ENCODE assay signal across 1 cellular context in genomic region chr13:30308548-30308947, GRCh38.
TF ChIP-seq lines count a peak whose summit lies in the region.

No MANE protein-coding gene starts in this region.

TF ChIP-seq in K562, 482 proteins besides CTCF, POLR2A, EP300 and RAD21 (continued from another document and continues in another):
- no peak for TF ChIP-seq ZBTB12 (CRISPR knock-in tag; IDR thresholded peaks at IDR 0.05)
- no peak for TF ChIP-seq HINFP (tag; conservative IDR thresholded peaks at IDR 0.05; ENCODE audit: low read depth)
- 0 out of 2 replicates have a peak, but pooled peaks have one; percentile 17 for TF ChIP-seq NBN (IDR thresholded peaks at IDR 0.05; ENCODE audit: low read depth)
- TF ChIP-seq NR2C2 (CRISPR knock-in tag; IDR thresholded peaks at IDR 0.05): no peak
- TF ChIP-seq NR2C2 (tag; IDR thresholded peaks at IDR 0.05): no peak
- TF ChIP-seq CTBP1 (IDR thresholded peaks at IDR 0.05; ENCODE audit: borderline replicate concordance): no peak
- TF ChIP-seq MEIS2 (IDR thresholded peaks at IDR 0.05; ENCODE audit: partially characterized antibody): peak; percentile 15
- TF ChIP-seq EP400 (IDR thresholded peaks at IDR 0.05): peak; percentile 43
- no peak for TF ChIP-seq ZNF644 (tag; IDR thresholded peaks at IDR 0.05; ENCODE audit: low read depth)
- peak; percentile 97 for TF ChIP-seq NFE2 (IDR thresholded peaks at IDR 0.05; ENCODE audit: low read depth)
- no peak for TF ChIP-seq MTF1 (CRISPR knock-in tag; IDR thresholded peaks at IDR 0.05; ENCODE audit: borderline replicate concordance)
- no peak; the same call in 1 of the 2 replicates for TF ChIP-seq ZNF239 (CRISPR knock-in tag; IDR thresholded peaks at IDR 0.05)
- TF ChIP-seq ETV1 (tag; conservative IDR thresholded peaks at IDR 0.05; ENCODE audit: low read depth): no peak
- peak in 1 of 2 experiments; percentile 43; a peak in 1 of 4 replicates for TF ChIP-seq MLLT1 (IDR thresholded peaks at IDR 0.05)
- no peak for TF ChIP-seq POLR2G (IDR thresholded peaks at IDR 0.05; ENCODE audit: low read depth, low read length)
- TF ChIP-seq ATF3 (IDR thresholded peaks at IDR 0.05): peak; percentile 46
- no peak for TF ChIP-seq ATF3 (CRISPR knock-in tag; conservative IDR thresholded peaks at IDR 0.05)
- TF ChIP-seq U2AF1 (optimal IDR thresholded peaks at IDR 0.05; ENCODE audit: low read depth, low read length): no peak
- TF ChIP-seq PRDM10 (IDR thresholded peaks at IDR 0.05; ENCODE audit: partially characterized antibody): peak; percentile 41
- TF ChIP-seq MCM5 (IDR thresholded peaks at IDR 0.05; ENCODE audit: low read depth): no peak
- TF ChIP-seq MAFK (IDR thresholded peaks at IDR 0.05; ENCODE audit: low read length): peak; percentile 95
- no peak for TF ChIP-seq FOXP1 (CRISPR knock-in tag; IDR thresholded peaks at IDR 0.05)
- TF ChIP-seq ZNF398 (CRISPR knock-in tag; IDR thresholded peaks at IDR 0.05): no peak
- no peak for TF ChIP-seq ZNF121 (CRISPR knock-in tag; conservative IDR thresholded peaks at IDR 0.05)
- TF ChIP-seq DIDO1 (tag; IDR thresholded peaks at IDR 0.05; ENCODE audit: low read depth): no peak
- 0 out of 2 replicates have a peak, but pooled peaks have one; percentile 17 for TF ChIP-seq PKNOX1 (IDR thresholded peaks at IDR 0.05)
- TF ChIP-seq HNRNPLL (IDR thresholded peaks at IDR 0.05; ENCODE audit: low read depth, low read length, poor library complexity, severe bottlenecking): no peak
- TF ChIP-seq E2F3 (CRISPR knock-in tag; IDR thresholded peaks at IDR 0.05): no peak
- no peak for TF ChIP-seq ZNF165 (CRISPR knock-in tag; IDR thresholded peaks at IDR 0.05; ENCODE audit: borderline replicate concordance)
- TF ChIP-seq RBM17 (IDR thresholded peaks at IDR 0.05; ENCODE audit: borderline replicate concordance, low read depth, low read length): no peak
- no peak for TF ChIP-seq USF2 (CRISPR knock-in tag; IDR thresholded peaks at IDR 0.05)
- no peak for TF ChIP-seq ZNF224 (CRISPR knock-in tag; IDR thresholded peaks at IDR 0.05)
- TF ChIP-seq BMI1 (IDR thresholded peaks at IDR 0.05; ENCODE audit: low read length): no peak
- no peak for TF ChIP-seq MIER1 (IDR thresholded peaks at IDR 0.05; ENCODE audit: low read depth)
- TF ChIP-seq RBM22 (IDR thresholded peaks at IDR 0.05; ENCODE audit: low read depth, low read length, poor library complexity, severe bottlenecking): no peak
- TF ChIP-seq ZNF740 (CRISPR knock-in tag; IDR thresholded peaks at IDR 0.05): no peak
- no peak for TF ChIP-seq ZNF740 (tag; IDR thresholded peaks at IDR 0.05)
- TF ChIP-seq TCF15 (CRISPR knock-in tag; IDR thresholded peaks at IDR 0.05): no peak
- no peak for TF ChIP-seq COPS2 (conservative IDR thresholded peaks at IDR 0.05)
- TF ChIP-seq CREB5 (CRISPR knock-in tag; IDR thresholded peaks at IDR 0.05): no peak
- TF ChIP-seq ZBED1 (IDR thresholded peaks at IDR 0.05): no peak
- no peak for TF ChIP-seq KHSRP (IDR thresholded peaks at IDR 0.05)
- no peak for TF ChIP-seq GTF2A2 (tag; IDR thresholded peaks at IDR 0.05)
- TF ChIP-seq SNAPC5 (CRISPR knock-in tag; IDR thresholded peaks at IDR 0.05): no peak
- no peak for TF ChIP-seq ZNF282 (CRISPR knock-in tag; IDR thresholded peaks at IDR 0.05)
- TF ChIP-seq IRF9 (tag; IDR thresholded peaks at IDR 0.05): no peak
- TF ChIP-seq ZKSCAN8 (CRISPR knock-in tag; IDR thresholded peaks at IDR 0.05): no peak
- TF ChIP-seq ZBTB2 (IDR thresholded peaks at IDR 0.05): no peak
- no peak for TF ChIP-seq TAF15 (IDR thresholded peaks at IDR 0.05; ENCODE audit: low read depth, low read length)
- TF ChIP-seq KDM1A (IDR thresholded peaks at IDR 0.05): peak; percentile 58 to 60; a peak in 3 of 4 replicates
- TF ChIP-seq BDP1 (IDR thresholded peaks at IDR 0.05; ENCODE audit: insufficient read depth, insufficient read length): no peak
